2 cellular contexts compared by ENCODE assay signal in the genomic region with DNA sequence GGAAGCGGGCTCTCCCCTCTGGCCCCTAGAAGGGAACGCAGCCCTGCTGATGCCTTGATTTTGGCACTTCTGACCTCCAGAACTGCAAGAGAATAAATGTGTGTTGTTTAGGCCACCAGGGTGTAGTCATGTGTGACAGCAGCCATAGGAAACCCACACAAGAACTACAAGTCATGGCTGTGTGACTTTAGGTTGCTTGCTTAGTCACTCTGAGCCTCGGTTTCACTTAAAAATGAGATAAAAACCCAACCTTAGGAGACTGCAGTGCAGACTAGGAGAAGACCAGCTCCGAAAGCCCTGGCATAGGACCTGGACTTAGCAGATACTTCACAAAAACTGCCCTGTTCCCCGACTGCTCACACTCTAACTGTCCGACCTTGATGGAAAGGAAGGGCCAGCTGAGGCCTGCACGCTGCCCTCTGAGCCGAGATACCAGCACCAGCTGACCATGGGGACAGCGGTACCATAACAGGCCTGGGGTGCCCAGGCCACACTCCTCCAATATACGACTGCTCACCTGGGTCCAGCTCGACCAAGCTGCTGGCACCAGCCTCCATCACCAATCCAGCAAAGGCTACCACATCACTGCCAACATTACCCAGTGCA.
TF ChIP-seq lines count a peak whose summit lies in the region.

No MANE protein-coding gene starts in this region.

TF ChIP-seq in GM23338, 12 proteins besides CTCF, POLR2A, EP300 and RAD21 (continued from another document):
- TF ChIP-seq, protein P1, sequence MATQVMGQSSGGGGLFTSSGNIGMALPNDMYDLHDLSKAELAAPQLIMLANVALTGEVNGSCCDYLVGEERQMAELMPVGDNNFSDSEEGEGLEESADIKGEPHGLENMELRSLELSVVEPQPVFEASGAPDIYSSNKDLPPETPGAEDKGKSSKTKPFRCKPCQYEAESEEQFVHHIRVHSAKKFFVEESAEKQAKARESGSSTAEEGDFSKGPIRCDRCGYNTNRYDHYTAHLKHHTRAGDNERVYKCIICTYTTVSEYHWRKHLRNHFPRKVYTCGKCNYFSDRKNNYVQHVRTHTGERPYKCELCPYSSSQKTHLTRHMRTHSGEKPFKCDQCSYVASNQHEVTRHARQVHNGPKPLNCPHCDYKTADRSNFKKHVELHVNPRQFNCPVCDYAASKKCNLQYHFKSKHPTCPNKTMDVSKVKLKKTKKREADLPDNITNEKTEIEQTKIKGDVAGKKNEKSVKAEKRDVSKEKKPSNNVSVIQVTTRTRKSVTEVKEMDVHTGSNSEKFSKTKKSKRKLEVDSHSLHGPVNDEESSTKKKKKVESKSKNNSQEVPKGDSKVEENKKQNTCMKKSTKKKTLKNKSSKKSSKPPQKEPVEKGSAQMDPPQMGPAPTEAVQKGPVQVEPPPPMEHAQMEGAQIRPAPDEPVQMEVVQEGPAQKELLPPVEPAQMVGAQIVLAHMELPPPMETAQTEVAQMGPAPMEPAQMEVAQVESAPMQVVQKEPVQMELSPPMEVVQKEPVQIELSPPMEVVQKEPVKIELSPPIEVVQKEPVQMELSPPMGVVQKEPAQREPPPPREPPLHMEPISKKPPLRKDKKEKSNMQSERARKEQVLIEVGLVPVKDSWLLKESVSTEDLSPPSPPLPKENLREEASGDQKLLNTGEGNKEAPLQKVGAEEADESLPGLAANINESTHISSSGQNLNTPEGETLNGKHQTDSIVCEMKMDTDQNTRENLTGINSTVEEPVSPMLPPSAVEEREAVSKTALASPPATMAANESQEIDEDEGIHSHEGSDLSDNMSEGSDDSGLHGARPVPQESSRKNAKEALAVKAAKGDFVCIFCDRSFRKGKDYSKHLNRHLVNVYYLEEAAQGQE (IDR thresholded peaks at IDR 0.05; ENCODE audit: unreplicated experiment) = no peak
- TF ChIP-seq NANOG (IDR thresholded peaks at IDR 0.05; ENCODE audit: borderline replicate concordance) (no peak), ZNF114 (CRISPR knock-in tag; IDR thresholded peaks at IDR 0.05) (no peak)

TF ChIP-seq in WTC11, 78 proteins besides CTCF, POLR2A, EP300 and RAD21:
- TF ChIP-seq, protein P2, sequence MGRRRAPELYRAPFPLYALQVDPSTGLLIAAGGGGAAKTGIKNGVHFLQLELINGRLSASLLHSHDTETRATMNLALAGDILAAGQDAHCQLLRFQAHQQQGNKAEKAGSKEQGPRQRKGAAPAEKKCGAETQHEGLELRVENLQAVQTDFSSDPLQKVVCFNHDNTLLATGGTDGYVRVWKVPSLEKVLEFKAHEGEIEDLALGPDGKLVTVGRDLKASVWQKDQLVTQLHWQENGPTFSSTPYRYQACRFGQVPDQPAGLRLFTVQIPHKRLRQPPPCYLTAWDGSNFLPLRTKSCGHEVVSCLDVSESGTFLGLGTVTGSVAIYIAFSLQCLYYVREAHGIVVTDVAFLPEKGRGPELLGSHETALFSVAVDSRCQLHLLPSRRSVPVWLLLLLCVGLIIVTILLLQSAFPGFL (CRISPR knock-in tag; IDR thresholded peaks at IDR 0.05; ENCODE audit: borderline replicate concordance) = no peak
- TF ChIP-seq, protein P3, sequence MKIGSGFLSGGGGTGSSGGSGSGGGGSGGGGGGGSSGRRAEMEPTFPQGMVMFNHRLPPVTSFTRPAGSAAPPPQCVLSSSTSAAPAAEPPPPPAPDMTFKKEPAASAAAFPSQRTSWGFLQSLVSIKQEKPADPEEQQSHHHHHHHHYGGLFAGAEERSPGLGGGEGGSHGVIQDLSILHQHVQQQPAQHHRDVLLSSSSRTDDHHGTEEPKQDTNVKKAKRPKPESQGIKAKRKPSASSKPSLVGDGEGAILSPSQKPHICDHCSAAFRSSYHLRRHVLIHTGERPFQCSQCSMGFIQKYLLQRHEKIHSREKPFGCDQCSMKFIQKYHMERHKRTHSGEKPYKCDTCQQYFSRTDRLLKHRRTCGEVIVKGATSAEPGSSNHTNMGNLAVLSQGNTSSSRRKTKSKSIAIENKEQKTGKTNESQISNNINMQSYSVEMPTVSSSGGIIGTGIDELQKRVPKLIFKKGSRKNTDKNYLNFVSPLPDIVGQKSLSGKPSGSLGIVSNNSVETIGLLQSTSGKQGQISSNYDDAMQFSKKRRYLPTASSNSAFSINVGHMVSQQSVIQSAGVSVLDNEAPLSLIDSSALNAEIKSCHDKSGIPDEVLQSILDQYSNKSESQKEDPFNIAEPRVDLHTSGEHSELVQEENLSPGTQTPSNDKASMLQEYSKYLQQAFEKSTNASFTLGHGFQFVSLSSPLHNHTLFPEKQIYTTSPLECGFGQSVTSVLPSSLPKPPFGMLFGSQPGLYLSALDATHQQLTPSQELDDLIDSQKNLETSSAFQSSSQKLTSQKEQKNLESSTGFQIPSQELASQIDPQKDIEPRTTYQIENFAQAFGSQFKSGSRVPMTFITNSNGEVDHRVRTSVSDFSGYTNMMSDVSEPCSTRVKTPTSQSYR (CRISPR knock-in tag; IDR thresholded peaks at IDR 0.05) = no peak
- TF ChIP-seq, protein P4, sequence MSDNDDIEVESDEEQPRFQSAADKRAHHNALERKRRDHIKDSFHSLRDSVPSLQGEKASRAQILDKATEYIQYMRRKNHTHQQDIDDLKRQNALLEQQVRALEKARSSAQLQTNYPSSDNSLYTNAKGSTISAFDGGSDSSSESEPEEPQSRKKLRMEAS (CRISPR knock-in tag; IDR thresholded peaks at IDR 0.05) = no peak
- TF ChIP-seq, protein P5, sequence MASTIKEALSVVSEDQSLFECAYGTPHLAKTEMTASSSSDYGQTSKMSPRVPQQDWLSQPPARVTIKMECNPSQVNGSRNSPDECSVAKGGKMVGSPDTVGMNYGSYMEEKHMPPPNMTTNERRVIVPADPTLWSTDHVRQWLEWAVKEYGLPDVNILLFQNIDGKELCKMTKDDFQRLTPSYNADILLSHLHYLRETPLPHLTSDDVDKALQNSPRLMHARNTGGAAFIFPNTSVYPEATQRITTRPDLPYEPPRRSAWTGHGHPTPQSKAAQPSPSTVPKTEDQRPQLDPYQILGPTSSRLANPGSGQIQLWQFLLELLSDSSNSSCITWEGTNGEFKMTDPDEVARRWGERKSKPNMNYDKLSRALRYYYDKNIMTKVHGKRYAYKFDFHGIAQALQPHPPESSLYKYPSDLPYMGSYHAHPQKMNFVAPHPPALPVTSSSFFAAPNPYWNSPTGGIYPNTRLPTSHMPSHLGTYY (CRISPR knock-in tag; IDR thresholded peaks at IDR 0.05) = no peak
- TF ChIP-seq NFE2L1 (CRISPR knock-in tag; IDR thresholded peaks at IDR 0.05) (no peak), ZNF121 (CRISPR knock-in tag; IDR thresholded peaks at IDR 0.05) (no peak), SMAD4 (CRISPR knock-in tag; IDR thresholded peaks at IDR 0.05) (no peak), HMGA2 (CRISPR knock-in tag; IDR thresholded peaks at IDR 0.05) (no peak), ZNF219 (CRISPR knock-in tag; IDR thresholded peaks at IDR 0.05; ENCODE audit: borderline replicate concordance) (no peak), GRHL2 (CRISPR knock-in tag; IDR thresholded peaks at IDR 0.05; ENCODE audit: insufficient replicate concordance, severe bottlenecking) (no peak), ZNF423 (CRISPR knock-in tag; IDR thresholded peaks at IDR 0.05) (no peak), ZNF138 (CRISPR knock-in tag; conservative IDR thresholded peaks at IDR 0.05) (no peak), ELF4 (CRISPR knock-in tag; IDR thresholded peaks at IDR 0.05; ENCODE audit: low read depth) (no peak), FOXP1 (CRISPR knock-in tag; IDR thresholded peaks at IDR 0.05; ENCODE audit: borderline replicate concordance) (no peak), NFYB (CRISPR knock-in tag; conservative IDR thresholded peaks at IDR 0.05; ENCODE audit: low read depth) (no peak), RELA (CRISPR knock-in tag; IDR thresholded peaks at IDR 0.05; ENCODE audit: borderline replicate concordance) (no peak)
- TF ChIP-seq, protein P6, sequence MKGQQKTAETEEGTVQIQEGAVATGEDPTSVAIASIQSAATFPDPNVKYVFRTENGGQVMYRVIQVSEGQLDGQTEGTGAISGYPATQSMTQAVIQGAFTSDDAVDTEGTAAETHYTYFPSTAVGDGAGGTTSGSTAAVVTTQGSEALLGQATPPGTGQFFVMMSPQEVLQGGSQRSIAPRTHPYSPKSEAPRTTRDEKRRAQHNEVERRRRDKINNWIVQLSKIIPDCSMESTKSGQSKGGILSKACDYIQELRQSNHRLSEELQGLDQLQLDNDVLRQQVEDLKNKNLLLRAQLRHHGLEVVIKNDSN (CRISPR knock-in tag; IDR thresholded peaks at IDR 0.05) = no peak
- TF ChIP-seq, protein P7, sequence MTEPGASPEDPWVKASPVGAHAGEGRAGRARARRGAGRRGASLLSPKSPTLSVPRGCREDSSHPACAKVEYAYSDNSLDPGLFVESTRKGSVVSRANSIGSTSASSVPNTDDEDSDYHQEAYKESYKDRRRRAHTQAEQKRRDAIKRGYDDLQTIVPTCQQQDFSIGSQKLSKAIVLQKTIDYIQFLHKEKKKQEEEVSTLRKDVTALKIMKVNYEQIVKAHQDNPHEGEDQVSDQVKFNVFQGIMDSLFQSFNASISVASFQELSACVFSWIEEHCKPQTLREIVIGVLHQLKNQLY (CRISPR knock-in tag; IDR thresholded peaks at IDR 0.05) = no peak
- TF ChIP-seq, protein P8, sequence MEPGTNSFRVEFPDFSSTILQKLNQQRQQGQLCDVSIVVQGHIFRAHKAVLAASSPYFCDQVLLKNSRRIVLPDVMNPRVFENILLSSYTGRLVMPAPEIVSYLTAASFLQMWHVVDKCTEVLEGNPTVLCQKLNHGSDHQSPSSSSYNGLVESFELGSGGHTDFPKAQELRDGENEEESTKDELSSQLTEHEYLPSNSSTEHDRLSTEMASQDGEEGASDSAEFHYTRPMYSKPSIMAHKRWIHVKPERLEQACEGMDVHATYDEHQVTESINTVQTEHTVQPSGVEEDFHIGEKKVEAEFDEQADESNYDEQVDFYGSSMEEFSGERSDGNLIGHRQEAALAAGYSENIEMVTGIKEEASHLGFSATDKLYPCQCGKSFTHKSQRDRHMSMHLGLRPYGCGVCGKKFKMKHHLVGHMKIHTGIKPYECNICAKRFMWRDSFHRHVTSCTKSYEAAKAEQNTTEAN (CRISPR knock-in tag; IDR thresholded peaks at IDR 0.05) = no peak
- TF ChIP-seq, protein P9, sequence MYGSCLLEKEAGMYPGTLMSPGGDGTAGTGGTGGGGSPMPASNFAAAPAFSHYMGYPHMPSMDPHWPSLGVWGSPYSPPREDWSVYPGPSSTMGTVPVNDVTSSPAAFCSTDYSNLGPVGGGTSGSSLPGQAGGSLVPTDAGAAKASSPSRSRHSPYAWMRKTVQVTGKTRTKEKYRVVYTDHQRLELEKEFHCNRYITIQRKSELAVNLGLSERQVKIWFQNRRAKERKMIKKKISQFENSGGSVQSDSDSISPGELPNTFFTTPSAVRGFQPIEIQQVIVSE (CRISPR knock-in tag; IDR thresholded peaks at IDR 0.05; ENCODE audit: borderline replicate concordance) = no peak
